Comparison of ENCODE assay signal across 12 cellular contexts in genomic region chr19:20079487-20079886, GRCh38.
A peak's percentile ranks its signal among the peaks of the same experiment; 100 is the strongest.
DNase-seq lines count a peak whose midpoint lies in the region; TF ChIP-seq lines count a peak whose summit lies in the region.
"Had no signal": no experiment of that assay in that cellular context is flagged by ENCODE, and none has a peak within 500 bp of the region (broad histone marks: within the 10 kb centered on the region; RNA-seq: fewer than 3 reads in every experiment).

No MANE protein-coding gene starts in this region.

- peaks cover 40% of the 10 kb centered on the region for H3K9me3 Mint-ChIP-seq in nephron

- no peak overlapping the region for H3K27ac Mint-ChIP-seq in nephron

- H3K79me2 ChIP-seq in DOHH2 (ENCODE audit: control insufficient read depth, low read length), result peaks cover 64% of the 10 kb centered on the region

- no peaks in the 10 kb centered on the region for H3K9me2 ChIP-seq in DOHH2 (replicated peaks; ENCODE audit: control insufficient read depth, low read length)

- DNase-seq in NT2/D1 (ENCODE audit: low read depth, low spot score) (no peak), epithelial cell of esophagus (ENCODE audit: low read depth) (peak; percentile 10), NCI-H2196 (lab: John Stamatoyannopoulos, UW; ENCODE audit: unreplicated experiment) (no peak), cerebellar cortex (ENCODE audit: low spot score) (no peak), GM20000 (ENCODE audit: low spot score) (no peak), retina (no peak)
- DNase-seq: activated CD4-positive, CD25-positive, alpha-beta regulatory T cell; GDM1; NCI-H1417 treated with DMSO at 0.1 percent for 48 hours; Peyer's patch had no signal

- peak overlapping the region; percentile 67 for H3K4me2 ChIP-seq in DOHH2 (ENCODE audit: low read length)

- H3K36me3 ChIP-seq in DOHH2 (ENCODE audit: control insufficient read depth, low read length) (peaks cover 28% of the 10 kb centered on the region), NT2/D1 (ENCODE audit: insufficient read depth, insufficient read length, low read length) (peaks cover 27% of the 10 kb centered on the region)
- H3K36me3 ChIP-seq: Peyer's patch had no signal

- H3K27me3 ChIP-seq in DOHH2 (ENCODE audit: control insufficient read depth, low read length), result no peaks in the 10 kb centered on the region
- no peaks in the 10 kb centered on the region for H3K27me3 ChIP-seq in NT2/D1 (ENCODE audit: insufficient read depth, insufficient read length)
- H3K27me3 ChIP-seq: Peyer's patch had no signal

- no peaks in the 10 kb centered on the region for H4K20me1 ChIP-seq in DOHH2 (ENCODE audit: control insufficient read depth, insufficient read depth, low read depth, low read length)

- H3K27ac ChIP-seq in DOHH2 (ENCODE audit: low read depth, low read length), result no peak overlapping the region
- H3K27ac ChIP-seq: Peyer's patch had no signal

- H3K4me3 ChIP-seq in DOHH2 (ENCODE audit: low read length) (peak overlapping the region; percentile 84; the same call in 1 of the 2 replicates), NT2/D1 (ENCODE audit: insufficient read length, low read depth) (peak overlapping the region; percentile 99), epithelial cell of esophagus (ENCODE audit: low read length) (peak overlapping the region; percentile 2)

- peaks cover 15% of the 10 kb centered on the region for H3K4me1 Mint-ChIP-seq in nephron

- H3F3A ChIP-seq in DOHH2 (ENCODE audit: control insufficient read depth, insufficient read depth), result no peaks in the 10 kb centered on the region

- H3K36me3 Mint-ChIP-seq in nephron (ENCODE audit: low read depth), result peaks cover 51% of the 10 kb centered on the region

- TF ChIP-seq CTCF in DOHH2 (IDR thresholded peaks at IDR 0.05; ENCODE audit: low read depth, low read length, poor library complexity, severe bottlenecking) (no peak), epithelial cell of esophagus (IDR thresholded peaks at IDR 0.05; ENCODE audit: insufficient read depth, low read depth, low read length, missing control alignments) (no peak), nephron (IDR thresholded peaks at IDR 0.05; ENCODE audit: unreplicated experiment in 3 of 3) (no peak), GM20000 (IDR thresholded peaks at IDR 0.05; ENCODE audit: extremely low read depth, missing control alignments) (no peak)

- no peaks in the 10 kb centered on the region for H3K27me3 Mint-ChIP-seq in nephron (ENCODE audit: low read depth)

- H3K4me3 Mint-ChIP-seq in nephron, result peak overlapping the region; percentile 69 to 93 (median 93)

- H3K4me1 ChIP-seq in DOHH2 (ENCODE audit: control insufficient read depth, low read length) (peaks cover 10% of the 10 kb centered on the region), NT2/D1 (ENCODE audit: insufficient read depth, insufficient read length) (peaks cover 5% of the 10 kb centered on the region)
- H3K4me1 ChIP-seq: Peyer's patch had no signal

- H3K9ac ChIP-seq in NT2/D1 (ENCODE audit: insufficient read length, low read depth), result peak overlapping the region; percentile 99

- H3K9me3 ChIP-seq in DOHH2 (ENCODE audit: control insufficient read depth, insufficient read depth, low read length), result peaks cover 17% of the 10 kb centered on the region; the same call in 1 of the 2 replicates
- H3K9me3 ChIP-seq in NT2/D1 (ENCODE audit: insufficient read depth, low read length), result peaks cover 14% of the 10 kb centered on the region
- H3K9me3 ChIP-seq: Peyer's patch had no signal

Comparison
In these comparisons a context has a peak if more than half of its experiments do, and no peak if none do; other contexts are left out.
1. H3K4me3 ChIP-seq: peak in every context shown above with its lines; median percentile 99 in NT2/D1; 84 in DOHH2; 2 in epithelial cell of esophagus.